ENCODE assay signal across 25 cellular contexts in genomic region chr2:11309706-11310105, GRCh38.
"Had no signal": no experiment of that assay in that cellular context is flagged by ENCODE, and none has a peak within 500 bp of the region (broad histone marks: within the 10 kb centered on the region; RNA-seq: fewer than 3 reads in every experiment).

No MANE protein-coding gene starts in this region.

- H3K27ac ChIP-seq: cardiac muscle cell, VCaP had no signal

- H3K27me3 Mint-ChIP-seq: activated CD4-positive, alpha-beta T cell treated with anti-CD3 and anti-CD28 coated beads for 36 hours; activated naive CD4-positive, alpha-beta T cell treated with anti-CD3 and anti-CD28 coated beads, Interleukin-2, amount 50 U/mL, for 24 hours; brain had no signal

- H3K9me3 ChIP-seq: SK-N-SH had no signal

- ATAC-seq: activated CD4-positive, alpha-beta T cell treated with anti-CD3 and anti-CD28 coated beads for 36 hours; activated CD8-positive, alpha-beta T cell treated with anti-CD3 and anti-CD28 coated beads, Interleukin-2, amount 10 ng/mL, durations not matched to agents 7 days and 5 days; K562; PC-3 had no signal

- H3K27me3 ChIP-seq: cardiac muscle cell had no signal

- H3K9me3 Mint-ChIP-seq: activated naive CD4-positive, alpha-beta T cell treated with anti-CD3 and anti-CD28 coated beads, Interleukin-2, amount 50 U/mL, for 24 hours; activated T-helper 1 cell treated with anti-CD3 and anti-CD28 coated beads, Interleukin-12 subunit alpha, Interleukin-12 subunit beta, Interleukin-2, Interleukin-4 antibody, amounts not matched to agents 30 ng/mL and 10 ng/mL and 1 ng/mL, durations not matched to agents 14 hours and 24 hours and 36 hours had no signal

- H3K27ac Mint-ChIP-seq: activated CD4-positive, alpha-beta T cell treated with anti-CD3 and anti-CD28 coated beads for 36 hours; activated CD8-positive, alpha-beta T cell treated with anti-CD3 and anti-CD28 coated beads, Interleukin-2, amount 10 ng/mL, durations not matched to agents 7 days and 5 days; activated naive CD4-positive, alpha-beta T cell treated with anti-CD3 and anti-CD28 coated beads, Interleukin-2, amount 50 U/mL, for 24 hours; activated T-helper 1 cell treated with anti-CD3 and anti-CD28 coated beads, Interleukin-12 subunit alpha, Interleukin-12 subunit beta, Interleukin-2, Interleukin-4 antibody, amounts not matched to agents 30 ng/mL and 10 ng/mL and 1 ng/mL, durations not matched to agents 14 hours and 24 hours and 36 hours had no signal

- H3K36me3 ChIP-seq: cardiac muscle cell had no signal

- H3K9ac ChIP-seq: SK-N-SH had no signal

- DNase-seq: activated CD4-positive, alpha-beta T cell treated with anti-CD3 and anti-CD28 coated beads for 36 hours; activated CD8-positive, alpha-beta memory T cell treated with anti-CD3 and anti-CD28 coated beads, Interleukin-2, amount 50 U/mL, for 48 hours; activated CD8-positive, alpha-beta T cell treated with anti-CD3 and anti-CD28 coated beads, Interleukin-2, amount 10 ng/mL, durations not matched to agents 7 days and 5 days; activated effector memory CD4-positive, alpha-beta T cell treated with Interleukin-2 at 50 U/mL for 16 hours; activated naive CD4-positive, alpha-beta T cell; activated T-cell treated with anti-CD3 and anti-CD28 coated beads, Interleukin-2, amount 50 U/mL, for 1 hour; amniotic stem cell; Karpas-422; MV-4-11; NCI-H1092 treated with DMSO at 0.1 percent for 48 hours; NCI-H1417 treated with DMSO at 0.1 percent for 48 hours; NCI-H1694; NCI-H2029; NCI-H2107; NCI-H446; NCI-H524; PC-3; SK-N-SH; T-helper 1 cell had no signal

- H3K4me3 Mint-ChIP-seq: activated CD4-positive, alpha-beta T cell treated with anti-CD3 and anti-CD28 coated beads for 36 hours; activated CD8-positive, alpha-beta T cell treated with anti-CD3 and anti-CD28 coated beads, Interleukin-2, amount 10 ng/mL, durations not matched to agents 7 days and 5 days; activated naive CD4-positive, alpha-beta T cell treated with anti-CD3 and anti-CD28 coated beads, Interleukin-2, amount 50 U/mL, for 24 hours; activated T-helper 1 cell treated with anti-CD3 and anti-CD28 coated beads, Interleukin-12 subunit alpha, Interleukin-12 subunit beta, Interleukin-2, Interleukin-4 antibody, amounts not matched to agents 30 ng/mL and 10 ng/mL and 1 ng/mL, durations not matched to agents 14 hours and 24 hours and 36 hours; brain had no signal

- H3K4me3 ChIP-seq: cardiac muscle cell, K562 had no signal
